In genomic region chr7:123894753-123895152, GRCh38 we compare ENCODE assay signal across 2 cellular contexts. TPM values are rescaled to one million over a fixed set of nuclear protein-coding genes. Genes with fewer than 3 reads are reported as not detected.
"Had no signal": no experiment of that assay in that cellular context is flagged by ENCODE, and none has a peak within 500 bp of the region (broad histone marks: within the 10 kb centered on the region; RNA-seq: fewer than 3 reads in every experiment).

No MANE protein-coding gene starts in this region.

RNA-seq across cellular contexts. Expression of gene SPAM1, which starts 30.3 kb away (rescaled TPM):
- total RNA-seq: G401, GM12878 had no signal
- polyA plus RNA-seq: GM12878 had no signal

RNA-seq across cellular contexts. Expression of gene HYAL4, which starts 49.8 kb away (rescaled TPM):
- total RNA-seq: G401 had no signal
